In the genomic region with DNA sequence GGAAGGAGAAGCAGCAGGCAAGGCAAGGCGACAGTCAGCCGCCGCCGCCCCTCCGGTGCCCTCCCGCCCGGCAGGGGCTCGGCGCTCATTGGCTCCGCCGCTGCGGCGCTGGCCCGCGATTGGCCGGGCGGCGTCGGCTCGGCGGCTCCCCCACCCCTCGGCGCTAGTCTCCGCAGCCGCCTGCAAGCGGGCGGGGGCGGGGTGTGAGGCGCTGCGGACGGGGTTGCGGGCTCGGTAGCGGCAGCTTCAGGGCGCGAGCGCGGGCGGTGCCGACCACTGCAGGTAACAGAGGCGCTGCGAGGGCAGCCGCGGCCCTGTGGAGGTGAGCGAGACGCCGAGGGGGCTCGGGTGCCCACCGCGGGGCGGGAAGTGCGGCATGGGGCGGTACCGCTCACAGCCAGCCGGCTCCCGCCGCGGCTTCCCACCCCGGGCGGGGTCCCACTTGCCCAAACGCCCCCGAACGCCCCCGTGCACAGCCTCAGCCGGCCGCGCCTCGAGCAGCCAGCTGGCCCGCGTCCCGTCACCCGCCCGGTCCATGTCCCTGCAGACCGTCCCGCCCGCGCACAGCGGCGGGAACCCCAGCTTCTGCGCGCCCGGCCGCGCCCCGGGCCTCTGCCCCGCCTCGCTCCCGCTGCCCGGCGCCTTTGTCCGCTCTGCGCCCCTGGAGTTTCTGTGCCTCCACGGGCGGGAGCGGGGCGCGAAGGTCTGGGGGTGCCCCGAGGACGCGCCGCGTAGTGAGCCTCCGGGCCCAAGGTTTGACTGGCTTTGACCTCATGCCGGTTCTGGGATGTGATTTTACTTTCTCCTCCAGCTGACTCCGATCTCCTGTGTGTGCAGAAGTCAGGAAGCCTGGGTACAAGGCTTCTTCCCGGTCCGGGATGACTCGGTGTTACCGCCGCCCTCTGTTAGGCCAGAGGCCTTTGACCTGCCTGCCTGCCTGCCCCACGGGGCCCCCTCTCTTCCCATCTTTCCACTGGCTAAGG, we compare ENCODE assay signal across 1 cellular context.
TF ChIP-seq lines count a peak whose summit lies in the region.

A gene (plus strand): TSS at position 166 of the 983 bp plus-strand sequence. CDS start 4,480 bp downstream, outside the sequence.

TF ChIP-seq in K562, 482 proteins besides CTCF, POLR2A, EP300 and RAD21 (continued from another document and continues in another):
- TF ChIP-seq CAMTA2 (CRISPR knock-in tag; conservative IDR thresholded peaks at IDR 0.05) (no peak), SIX5 (IDR thresholded peaks at IDR 0.05; ENCODE audit: borderline replicate concordance in 1 of 2, insufficient read depth in 1 of 2, low read depth in 1 of 2, low read length in 2 of 2) (no peak), DIDO1 (tag; IDR thresholded peaks at IDR 0.05; ENCODE audit: low read depth) (no peak), NBN (IDR thresholded peaks at IDR 0.05; ENCODE audit: low read depth) (no peak), NRF1 (conservative IDR thresholded peaks at IDR 0.05 in 1 of 2, IDR thresholded peaks at IDR 0.05 in 1 of 2) (peak; percentile 8 to 53; a peak in 3 of 4 replicates), MEIS2 (IDR thresholded peaks at IDR 0.05; ENCODE audit: partially characterized antibody) (peak; percentile 20), L3MBTL2 (IDR thresholded peaks at IDR 0.05) (peak; percentile 90), YY1 (IDR thresholded peaks at IDR 0.05; ENCODE audit: borderline replicate concordance in 1 of 3, control insufficient read depth in 1 of 3, extremely low read depth in 1 of 3, insufficient read depth in 3 of 3, insufficient read length in 1 of 3, insufficient replicate concordance in 2 of 3, low read depth in 1 of 3, low read length in 2 of 3) (peak in 1 of 3 experiments; percentile 10), PHF8 (IDR thresholded peaks at IDR 0.05; ENCODE audit: borderline replicate concordance, low read length) (peak; percentile 65; the same call in 1 of the 2 replicates), ZNF551 (CRISPR knock-in tag; IDR thresholded peaks at IDR 0.05) (no peak), ZNF668 (CRISPR knock-in tag; IDR thresholded peaks at IDR 0.05) (no peak), NFRKB (IDR thresholded peaks at IDR 0.05; ENCODE audit: low read depth) (no peak), CHD1 (IDR thresholded peaks at IDR 0.05; ENCODE audit: low read length) (no peak), SAP30 (IDR thresholded peaks at IDR 0.05; ENCODE audit: borderline replicate concordance, insufficient read depth, low read depth, low read length, poor library complexity, severe bottlenecking) (peak; percentile 38), NELFE (IDR thresholded peaks at IDR 0.05; ENCODE audit: insufficient read depth, insufficient read length) (no peak), ZBTB1 (CRISPR knock-in tag; IDR thresholded peaks at IDR 0.05; ENCODE audit: borderline replicate concordance, low read depth) (peak; percentile 90), ZNF324 (CRISPR knock-in tag; IDR thresholded peaks at IDR 0.05) (no peak), CCNT2 (IDR thresholded peaks at IDR 0.05; ENCODE audit: borderline replicate concordance, extremely low read depth, insufficient read length, low read depth, low read length) (peak; percentile 72), HDAC6 (IDR thresholded peaks at IDR 0.05; ENCODE audit: low read depth, low read length) (no peak), SMAD4 (CRISPR knock-in tag; conservative IDR thresholded peaks at IDR 0.05) (peak; percentile 47), RCOR1 (IDR thresholded peaks at IDR 0.05; ENCODE audit: borderline replicate concordance in 1 of 2, low read depth in 2 of 2, low read length in 2 of 2) (peak in 1 of 2 experiments; percentile 53; a peak in 1 of 4 replicates), TRIM24 (IDR thresholded peaks at IDR 0.05) (no peak), ZNF23 (CRISPR knock-in tag; IDR thresholded peaks at IDR 0.05) (no peak), GATAD2B (IDR thresholded peaks at IDR 0.05; ENCODE audit: borderline replicate concordance) (0 out of 2 replicates have a peak, but pooled peaks have one; percentile 26), ZNF583 (CRISPR knock-in tag; IDR thresholded peaks at IDR 0.05) (0 out of 2 replicates have a peak, but pooled peaks have one; percentile 13), SIN3B (IDR thresholded peaks at IDR 0.05; ENCODE audit: low read depth) (0 out of 2 replicates have a peak, but pooled peaks have one; percentile 22)
- TF ChIP-seq, protein P1, sequence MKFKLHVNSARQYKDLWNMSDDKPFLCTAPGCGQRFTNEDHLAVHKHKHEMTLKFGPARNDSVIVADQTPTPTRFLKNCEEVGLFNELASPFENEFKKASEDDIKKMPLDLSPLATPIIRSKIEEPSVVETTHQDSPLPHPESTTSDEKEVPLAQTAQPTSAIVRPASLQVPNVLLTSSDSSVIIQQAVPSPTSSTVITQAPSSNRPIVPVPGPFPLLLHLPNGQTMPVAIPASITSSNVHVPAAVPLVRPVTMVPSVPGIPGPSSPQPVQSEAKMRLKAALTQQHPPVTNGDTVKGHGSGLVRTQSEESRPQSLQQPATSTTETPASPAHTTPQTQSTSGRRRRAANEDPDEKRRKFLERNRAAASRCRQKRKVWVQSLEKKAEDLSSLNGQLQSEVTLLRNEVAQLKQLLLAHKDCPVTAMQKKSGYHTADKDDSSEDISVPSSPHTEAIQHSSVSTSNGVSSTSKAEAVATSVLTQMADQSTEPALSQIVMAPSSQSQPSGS (CRISPR knock-in tag; IDR thresholded peaks at IDR 0.05) = no peak
- TF ChIP-seq, protein P2, sequence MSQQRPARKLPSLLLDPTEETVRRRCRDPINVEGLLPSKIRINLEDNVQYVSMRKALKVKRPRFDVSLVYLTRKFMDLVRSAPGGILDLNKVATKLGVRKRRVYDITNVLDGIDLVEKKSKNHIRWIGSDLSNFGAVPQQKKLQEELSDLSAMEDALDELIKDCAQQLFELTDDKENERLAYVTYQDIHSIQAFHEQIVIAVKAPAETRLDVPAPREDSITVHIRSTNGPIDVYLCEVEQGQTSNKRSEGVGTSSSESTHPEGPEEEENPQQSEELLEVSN (IDR thresholded peaks at IDR 0.05; ENCODE audit: borderline replicate concordance in 1 of 2, extremely low read depth in 1 of 2, insufficient read depth in 1 of 2, insufficient read length in 1 of 2, low read depth in 1 of 2, low read length in 1 of 2, poor library complexity in 1 of 2, severe bottlenecking in 1 of 2) = peak; percentile 52 to 88
- TF ChIP-seq, protein P3, sequence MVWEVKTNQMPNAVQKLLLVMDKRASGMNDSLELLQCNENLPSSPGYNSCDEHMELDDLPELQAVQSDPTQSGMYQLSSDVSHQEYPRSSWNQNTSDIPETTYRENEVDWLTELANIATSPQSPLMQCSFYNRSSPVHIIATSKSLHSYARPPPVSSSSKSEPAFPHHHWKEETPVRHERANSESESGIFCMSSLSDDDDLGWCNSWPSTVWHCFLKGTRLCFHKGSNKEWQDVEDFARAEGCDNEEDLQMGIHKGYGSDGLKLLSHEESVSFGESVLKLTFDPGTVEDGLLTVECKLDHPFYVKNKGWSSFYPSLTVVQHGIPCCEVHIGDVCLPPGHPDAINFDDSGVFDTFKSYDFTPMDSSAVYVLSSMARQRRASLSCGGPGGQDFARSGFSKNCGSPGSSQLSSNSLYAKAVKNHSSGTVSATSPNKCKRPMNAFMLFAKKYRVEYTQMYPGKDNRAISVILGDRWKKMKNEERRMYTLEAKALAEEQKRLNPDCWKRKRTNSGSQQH (CRISPR knock-in tag; IDR thresholded peaks at IDR 0.05) = no peak
- TF ChIP-seq, protein P4, sequence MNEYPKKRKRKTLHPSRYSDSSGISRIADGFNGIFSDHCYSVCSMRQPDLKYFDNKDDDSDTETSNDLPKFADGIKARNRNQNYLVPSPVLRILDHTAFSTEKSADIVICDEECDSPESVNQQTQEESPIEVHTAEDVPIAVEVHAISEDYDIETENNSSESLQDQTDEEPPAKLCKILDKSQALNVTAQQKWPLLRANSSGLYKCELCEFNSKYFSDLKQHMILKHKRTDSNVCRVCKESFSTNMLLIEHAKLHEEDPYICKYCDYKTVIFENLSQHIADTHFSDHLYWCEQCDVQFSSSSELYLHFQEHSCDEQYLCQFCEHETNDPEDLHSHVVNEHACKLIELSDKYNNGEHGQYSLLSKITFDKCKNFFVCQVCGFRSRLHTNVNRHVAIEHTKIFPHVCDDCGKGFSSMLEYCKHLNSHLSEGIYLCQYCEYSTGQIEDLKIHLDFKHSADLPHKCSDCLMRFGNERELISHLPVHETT (CRISPR knock-in tag; conservative IDR thresholded peaks at IDR 0.05 in 1 of 2, IDR thresholded peaks at IDR 0.05 in 1 of 2) = peak in 1 of 2 experiments; percentile 76; a peak in 1 of 4 replicates
- TF ChIP-seq, protein P5, sequence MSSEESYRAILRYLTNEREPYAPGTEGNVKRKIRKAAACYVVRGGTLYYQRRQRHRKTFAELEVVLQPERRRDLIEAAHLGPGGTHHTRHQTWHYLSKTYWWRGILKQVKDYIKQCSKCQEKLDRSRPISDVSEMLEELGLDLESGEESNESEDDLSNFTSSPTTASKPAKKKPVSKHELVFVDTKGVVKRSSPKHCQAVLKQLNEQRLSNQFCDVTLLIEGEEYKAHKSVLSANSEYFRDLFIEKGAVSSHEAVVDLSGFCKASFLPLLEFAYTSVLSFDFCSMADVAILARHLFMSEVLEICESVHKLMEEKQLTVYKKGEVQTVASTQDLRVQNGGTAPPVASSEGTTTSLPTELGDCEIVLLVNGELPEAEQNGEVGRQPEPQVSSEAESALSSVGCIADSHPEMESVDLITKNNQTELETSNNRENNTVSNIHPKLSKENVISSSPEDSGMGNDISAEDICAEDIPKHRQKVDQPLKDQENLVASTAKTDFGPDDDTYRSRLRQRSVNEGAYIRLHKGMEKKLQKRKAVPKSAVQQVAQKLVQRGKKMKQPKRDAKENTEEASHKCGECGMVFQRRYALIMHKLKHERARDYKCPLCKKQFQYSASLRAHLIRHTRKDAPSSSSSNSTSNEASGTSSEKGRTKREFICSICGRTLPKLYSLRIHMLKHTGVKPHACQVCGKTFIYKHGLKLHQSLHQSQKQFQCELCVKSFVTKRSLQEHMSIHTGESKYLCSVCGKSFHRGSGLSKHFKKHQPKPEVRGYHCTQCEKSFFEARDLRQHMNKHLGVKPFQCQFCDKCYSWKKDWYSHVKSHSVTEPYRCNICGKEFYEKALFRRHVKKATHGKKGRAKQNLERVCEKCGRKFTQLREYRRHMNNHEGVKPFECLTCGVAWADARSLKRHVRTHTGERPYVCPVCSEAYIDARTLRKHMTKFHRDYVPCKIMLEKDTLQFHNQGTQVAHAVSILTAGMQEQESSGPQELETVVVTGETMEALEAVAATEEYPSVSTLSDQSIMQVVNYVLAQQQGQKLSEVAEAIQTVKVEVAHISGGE (CRISPR knock-in tag; IDR thresholded peaks at IDR 0.05) = no peak
- TF ChIP-seq, protein P6, sequence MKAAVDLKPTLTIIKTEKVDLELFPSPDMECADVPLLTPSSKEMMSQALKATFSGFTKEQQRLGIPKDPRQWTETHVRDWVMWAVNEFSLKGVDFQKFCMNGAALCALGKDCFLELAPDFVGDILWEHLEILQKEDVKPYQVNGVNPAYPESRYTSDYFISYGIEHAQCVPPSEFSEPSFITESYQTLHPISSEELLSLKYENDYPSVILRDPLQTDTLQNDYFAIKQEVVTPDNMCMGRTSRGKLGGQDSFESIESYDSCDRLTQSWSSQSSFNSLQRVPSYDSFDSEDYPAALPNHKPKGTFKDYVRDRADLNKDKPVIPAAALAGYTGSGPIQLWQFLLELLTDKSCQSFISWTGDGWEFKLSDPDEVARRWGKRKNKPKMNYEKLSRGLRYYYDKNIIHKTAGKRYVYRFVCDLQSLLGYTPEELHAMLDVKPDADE (conservative IDR thresholded peaks at IDR 0.05; ENCODE audit: control insufficient read depth, low read depth, low read length) = 0 out of 2 replicates have a peak, but pooled peaks have one; percentile 2
- TF ChIP-seq, protein P7, sequence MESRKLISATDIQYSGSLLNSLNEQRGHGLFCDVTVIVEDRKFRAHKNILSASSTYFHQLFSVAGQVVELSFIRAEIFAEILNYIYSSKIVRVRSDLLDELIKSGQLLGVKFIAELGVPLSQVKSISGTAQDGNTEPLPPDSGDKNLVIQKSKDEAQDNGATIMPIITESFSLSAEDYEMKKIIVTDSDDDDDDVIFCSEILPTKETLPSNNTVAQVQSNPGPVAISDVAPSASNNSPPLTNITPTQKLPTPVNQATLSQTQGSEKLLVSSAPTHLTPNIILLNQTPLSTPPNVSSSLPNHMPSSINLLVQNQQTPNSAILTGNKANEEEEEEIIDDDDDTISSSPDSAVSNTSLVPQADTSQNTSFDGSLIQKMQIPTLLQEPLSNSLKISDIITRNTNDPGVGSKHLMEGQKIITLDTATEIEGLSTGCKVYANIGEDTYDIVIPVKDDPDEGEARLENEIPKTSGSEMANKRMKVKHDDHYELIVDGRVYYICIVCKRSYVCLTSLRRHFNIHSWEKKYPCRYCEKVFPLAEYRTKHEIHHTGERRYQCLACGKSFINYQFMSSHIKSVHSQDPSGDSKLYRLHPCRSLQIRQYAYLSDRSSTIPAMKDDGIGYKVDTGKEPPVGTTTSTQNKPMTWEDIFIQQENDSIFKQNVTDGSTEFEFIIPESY (CRISPR knock-in tag; IDR thresholded peaks at IDR 0.05) = peak; percentile 16; the same call in 1 of the 2 replicates
- TF ChIP-seq, protein P8, sequence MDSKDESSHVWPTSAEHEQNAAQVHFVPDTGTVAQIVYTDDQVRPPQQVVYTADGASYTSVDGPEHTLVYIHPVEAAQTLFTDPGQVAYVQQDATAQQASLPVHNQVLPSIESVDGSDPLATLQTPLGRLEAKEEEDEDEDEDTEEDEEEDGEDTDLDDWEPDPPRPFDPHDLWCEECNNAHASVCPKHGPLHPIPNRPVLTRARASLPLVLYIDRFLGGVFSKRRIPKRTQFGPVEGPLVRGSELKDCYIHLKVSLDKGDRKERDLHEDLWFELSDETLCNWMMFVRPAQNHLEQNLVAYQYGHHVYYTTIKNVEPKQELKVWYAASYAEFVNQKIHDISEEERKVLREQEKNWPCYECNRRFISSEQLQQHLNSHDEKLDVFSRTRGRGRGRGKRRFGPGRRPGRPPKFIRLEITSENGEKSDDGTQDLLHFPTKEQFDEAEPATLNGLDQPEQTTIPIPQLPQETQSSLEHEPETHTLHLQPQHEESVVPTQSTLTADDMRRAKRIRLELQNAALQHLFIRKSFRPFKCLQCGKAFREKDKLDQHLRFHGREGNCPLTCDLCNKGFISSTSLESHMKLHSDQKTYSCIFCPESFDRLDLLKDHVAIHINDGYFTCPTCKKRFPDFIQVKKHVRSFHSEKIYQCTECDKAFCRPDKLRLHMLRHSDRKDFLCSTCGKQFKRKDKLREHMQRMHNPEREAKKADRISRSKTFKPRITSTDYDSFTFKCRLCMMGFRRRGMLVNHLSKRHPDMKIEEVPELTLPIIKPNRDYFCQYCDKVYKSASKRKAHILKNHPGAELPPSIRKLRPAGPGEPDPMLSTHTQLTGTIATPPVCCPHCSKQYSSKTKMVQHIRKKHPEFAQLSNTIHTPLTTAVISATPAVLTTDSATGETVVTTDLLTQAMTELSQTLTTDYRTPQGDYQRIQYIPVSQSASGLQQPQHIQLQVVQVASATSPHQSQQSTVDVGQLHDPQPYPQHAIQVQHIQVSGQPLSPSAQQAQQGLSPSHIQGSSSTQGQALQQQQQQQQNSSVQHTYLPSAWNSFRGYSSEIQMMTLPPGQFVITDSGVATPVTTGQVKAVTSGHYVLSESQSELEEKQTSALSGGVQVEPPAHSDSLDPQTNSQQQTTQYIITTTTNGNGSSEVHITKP (IDR thresholded peaks at IDR 0.05; ENCODE audit: partially characterized antibody) = peak; percentile 19
- TF ChIP-seq, protein P9, sequence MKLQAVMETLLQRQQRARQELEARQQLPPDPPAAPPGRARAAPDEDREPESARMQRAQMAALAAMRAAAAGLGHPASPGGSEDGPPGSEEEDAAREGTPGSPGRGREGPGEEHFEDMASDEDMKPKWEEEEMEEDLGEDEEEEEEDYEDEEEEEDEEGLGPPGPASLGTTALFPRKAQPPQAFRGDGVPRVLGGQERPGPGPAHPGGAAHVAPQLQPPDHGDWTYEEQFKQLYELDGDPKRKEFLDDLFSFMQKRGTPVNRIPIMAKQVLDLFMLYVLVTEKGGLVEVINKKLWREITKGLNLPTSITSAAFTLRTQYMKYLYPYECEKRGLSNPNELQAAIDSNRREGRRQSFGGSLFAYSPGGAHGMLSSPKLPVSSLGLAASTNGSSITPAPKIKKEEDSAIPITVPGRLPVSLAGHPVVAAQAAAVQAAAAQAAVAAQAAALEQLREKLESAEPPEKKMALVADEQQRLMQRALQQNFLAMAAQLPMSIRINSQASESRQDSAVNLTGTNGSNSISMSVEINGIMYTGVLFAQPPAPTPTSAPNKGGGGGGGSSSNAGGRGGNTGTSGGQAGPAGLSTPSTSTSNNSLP (IDR thresholded peaks at IDR 0.05; ENCODE audit: borderline replicate concordance, low read depth, low read length) = no peak
